Comparison of ENCODE assay signal across 24 cellular contexts in the genomic region with DNA sequence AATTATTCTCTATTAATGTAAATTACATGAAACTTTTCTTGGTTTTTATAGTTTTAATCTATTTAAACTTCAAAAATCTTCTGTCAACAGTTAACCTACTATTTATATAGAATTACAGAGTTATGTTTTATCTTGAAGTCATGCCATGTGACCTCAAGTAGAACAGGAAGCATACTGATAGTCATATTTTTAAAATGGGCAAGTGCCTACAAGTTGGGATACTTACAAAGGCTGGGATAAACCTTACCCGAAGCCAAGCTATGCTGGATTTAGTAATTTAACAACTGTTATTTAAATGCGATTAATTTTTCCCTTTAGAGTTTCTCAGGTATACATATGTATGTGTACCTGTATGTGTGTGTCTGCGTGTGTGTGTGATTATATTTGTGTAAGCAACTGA.
"Had no signal": no experiment of that assay in that cellular context is flagged by ENCODE, and none has a peak within 500 bp of the region (broad histone marks: within the 10 kb centered on the region; RNA-seq: fewer than 3 reads in every experiment).

No MANE protein-coding gene starts in this region.

- H3K9me3 ChIP-seq: colonic mucosa, esophagus muscularis mucosa, left lung, prostate gland, right atrium auricular region, thyroid gland, vagina had no signal

- H3K27me3 ChIP-seq: colonic mucosa, esophagus muscularis mucosa, left lung, right atrium auricular region, thyroid gland, vagina had no signal

- H3K4me1 ChIP-seq: colonic mucosa, esophagus muscularis mucosa, left lung, prostate gland, right atrium auricular region, thyroid gland, vagina had no signal

- FAIRE-seq: endometrium had no signal

- H3K27ac ChIP-seq: colonic mucosa, esophagus muscularis mucosa, left lung, prostate gland, right atrium auricular region, thyroid gland, vagina had no signal

- ATAC-seq: effector memory CD8-positive, alpha-beta T cell; left cardiac atrium; left lung; naive thymus-derived CD8-positive, alpha-beta T cell; sciatic nerve; stimulated activated naive CD8-positive, alpha-beta T cell treated with anti-CD3 and anti-CD28 coated beads, Interleukin-15, amount 100 ng/mL, for 72 hours had no signal

- DNase-seq: colonic mucosa; effector memory CD8-positive, alpha-beta T cell; foreskin melanocyte; left cardiac atrium; mesendoderm; naive thymus-derived CD8-positive, alpha-beta T cell; nephron progenitor cell; nucleus accumbens; stimulated activated CD4-positive, alpha-beta T cell treated with anti-CD3 and anti-CD28 coated beads, Interleukin-12 subunit alpha, Interleukin-12 subunit beta, amount 100 ng/mL, for 4 hours; stimulated activated CD4-positive, alpha-beta T cell treated with anti-CD3 and anti-CD28 coated beads, Interleukin-1b, Interleukin-23, amount 100 ng/mL, for 48 hours; stimulated activated CD4-positive, alpha-beta T cell treated with anti-CD3 and anti-CD28 coated beads, Interleukin-4, amount 100 ng/mL, for 1 hour; stimulated activated CD8-positive, alpha-beta memory T cell treated with anti-CD3 and anti-CD28 coated beads, Interleukin-4, amount 100 ng/mL, for 48 hours; stimulated activated naive CD4-positive, alpha-beta T cell; stimulated activated naive CD8-positive, alpha-beta T cell treated with anti-CD3 and anti-CD28 coated beads, Interleukin-15, amount 100 ng/mL, for 72 hours; thyroid gland; trophoblast cell had no signal

- H3K4me3 ChIP-seq: colonic mucosa, esophagus muscularis mucosa, left lung, prostate gland, right atrium auricular region, smooth muscle cell, thyroid gland, vagina had no signal

- H3K4me2 ChIP-seq: smooth muscle cell had no signal

- H3K36me3 ChIP-seq: colonic mucosa, esophagus muscularis mucosa, left lung, prostate gland, right atrium auricular region, thyroid gland, vagina had no signal
